Comparison of ENCODE assay signal across 18 cellular contexts in the genomic region with DNA sequence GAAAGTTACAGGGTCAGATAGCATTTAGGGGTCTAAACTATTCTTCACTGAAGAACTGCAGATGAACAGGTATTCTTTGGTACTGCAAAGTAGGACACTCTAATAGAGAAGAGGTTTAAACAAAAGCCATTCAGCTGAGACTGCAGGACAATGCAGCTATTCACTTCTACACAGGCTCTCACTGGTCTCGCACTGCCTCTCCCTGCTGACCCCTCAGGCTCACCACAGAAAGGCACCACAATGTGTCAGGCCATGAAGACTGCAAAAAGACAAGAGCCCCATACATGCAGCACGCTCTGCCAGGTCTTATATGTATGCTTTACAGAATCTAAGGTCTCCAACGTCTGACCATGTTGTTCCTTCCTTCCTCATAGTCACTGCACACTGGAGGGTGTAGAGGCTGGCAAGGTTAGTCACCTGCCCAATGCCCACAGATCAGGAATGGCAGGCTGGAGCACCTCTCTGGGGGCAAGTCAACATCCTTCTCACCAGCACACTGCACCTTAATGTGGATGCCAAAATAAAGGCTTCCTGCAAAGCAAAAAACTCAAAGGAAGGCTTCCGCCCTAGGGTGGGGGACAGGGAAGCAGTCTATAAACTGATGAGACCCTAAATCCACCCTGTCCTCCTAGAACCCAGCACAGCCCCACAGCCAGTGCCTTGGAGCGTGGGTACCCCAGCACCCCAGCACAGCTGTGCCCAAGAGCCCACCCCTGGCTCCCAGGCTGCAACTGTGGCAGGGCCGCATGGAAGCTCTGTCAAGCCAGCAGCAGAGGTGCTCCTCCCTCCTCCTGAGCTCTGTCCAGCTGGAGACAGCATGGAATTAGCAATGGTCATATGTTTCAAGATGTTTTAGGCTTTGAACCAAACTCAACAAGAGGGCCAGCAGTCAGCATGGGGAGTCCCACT. TPM values are rescaled to one million over a fixed set of nuclear protein-coding genes. Genes with fewer than 3 reads are reported as not detected.
DNase-seq lines count a peak whose midpoint lies in the region; ATAC-seq, FAIRE-seq and TF ChIP-seq lines count a peak whose summit lies in the region.
"Had no signal": no experiment of that assay in that cellular context is flagged by ENCODE, and none has a peak within 500 bp of the region (broad histone marks: within the 10 kb centered on the region; RNA-seq: fewer than 3 reads in every experiment).

No MANE protein-coding gene starts in this region.

- H3K4me1 ChIP-seq in heart right ventricle, result peaks cover 0 to 26% (median 20%) of the 10 kb centered on the region in 9 donors
- H3K4me1 ChIP-seq in psoas muscle, result peaks cover 32% of the 10 kb centered on the region
- H3K4me1 ChIP-seq in kidney (ENCODE audit: control insufficient read depth in 1 of 2, insufficient read depth in 1 of 2, low read depth in 1 of 2, low read length in 2 of 2), result no peaks in the 10 kb centered on the region

- no peak for DNase-seq in GM12892 (ENCODE audit: insufficient read length)
- peak; percentile 50 for DNase-seq in astrocyte of the spinal cord (ENCODE audit: low read depth, low spot score)
- DNase-seq in heart right ventricle, result no peak
- peak in 1 of 2 donors; percentile 48 for DNase-seq in psoas muscle
- no peak for DNase-seq in posterior vena cava (ENCODE audit: low spot score)
- DNase-seq in glomerular visceral epithelial cell (ENCODE audit: extremely low spot score), result no peak
- no peak for DNase-seq in NCI-H1930 (lab: John Stamatoyannopoulos, UW)
- no peak for DNase-seq in kidney
- DNase-seq: activated gamma-delta T cell, AML-193, DMS53, kidney glomerular epithelial cell, natural killer cell, NCI-H2107, T-helper 1 cell had no signal

- FAIRE-seq in GM12892 (lab: Jason Lieb, UNC), result no peak
- no peak for FAIRE-seq in kidney (lab: Jason Lieb, UNC)
- FAIRE-seq: bronchial epithelial cell had no signal

- peak; percentile 27; the same call in 1 of the 2 replicates for TF ChIP-seq POLR2A in GM12892 (IDR thresholded peaks at IDR 0.05; ENCODE audit: low read depth, low read length)

- WGBS in heart right ventricle, 2 donors, result 81 to 88% methylated on average over 6 of the region's 6 CpGs
- 63 to 75% (median 70%) methylated on average over 6 of the region's 6 CpGs for WGBS in psoas muscle, 3 donors

- intact Hi-C loops in heart right ventricle (cut with DNase I) (loop anchor here in 4 of 10 donors (10.0 kb wide), 2 partner anchors 115 to 195 kb away; no protein-coding TSS in a partner anchor), psoas muscle (cut with DNase I) (loop anchor here in 1 of 2 donors (5.0 kb wide), 1 partner anchor 993 kb away; no protein-coding TSS in a partner anchor), posterior vena cava (cut with DNase I) (no loop called here), kidney (cut with DNase I) (no loop called here)

- peak in 6 of 8 donors; percentile 38 to 78 (median 45) for ATAC-seq in heart right ventricle
- ATAC-seq in psoas muscle, result peak; percentile 43 to 80 (median 57)
- ATAC-seq: natural killer cell had no signal

- H3K4me3 ChIP-seq in astrocyte of the spinal cord (ENCODE audit: low read depth, low read length) (no peak overlapping the region), heart right ventricle (no peak overlapping the region), psoas muscle (no peak overlapping the region), kidney (ENCODE audit: low read length in 2 of 2) (no peak overlapping the region)
- H3K4me3 ChIP-seq: esophagus muscularis mucosa had no signal

- no peaks in the 10 kb centered on the region for H3K9me3 ChIP-seq in heart right ventricle
- H3K9me3 ChIP-seq in psoas muscle, result no peaks in the 10 kb centered on the region
- no peaks in the 10 kb centered on the region for H3K9me3 ChIP-seq in kidney (ENCODE audit: control insufficient read depth in 1 of 2, low read length in 2 of 2)
- H3K9me3 ChIP-seq: esophagus muscularis mucosa had no signal

- H3K27ac ChIP-seq in heart right ventricle (peak overlapping the region in 1 of 10 donors; percentile 13), psoas muscle (peak overlapping the region; percentile 70), kidney (ENCODE audit: low read depth in 2 of 2, low read length in 2 of 2) (no peak overlapping the region)
- H3K27ac ChIP-seq: esophagus muscularis mucosa, HL-60 had no signal

- in situ Hi-C loops in astrocyte of the spinal cord (cut with HindIII; ENCODE audit: low sequenced_read_pairs), result no loop called here

- TF ChIP-seq CTCF in astrocyte of the spinal cord (IDR thresholded peaks at IDR 0.05; ENCODE audit: low read depth, low read length), result no peak
- no peak for TF ChIP-seq CTCF in heart right ventricle (IDR thresholded peaks at IDR 0.05)
- no peak for TF ChIP-seq CTCF in psoas muscle (IDR thresholded peaks at IDR 0.05)
- TF ChIP-seq CTCF in kidney (IDR thresholded peaks at IDR 0.05; ENCODE audit: borderline replicate concordance, extremely low read depth, insufficient read depth), result no peak

- H3K36me3 ChIP-seq in heart right ventricle (peaks cover 0 to 99% (median 12%) of the 10 kb centered on the region in 9 donors), psoas muscle (ENCODE audit: insufficient read depth in 1 of 2, low read depth in 1 of 2) (peaks cover 0 to 76% of the 10 kb centered on the region in 2 donors), kidney (ENCODE audit: control insufficient read depth in 1 of 2, insufficient read depth in 2 of 2, low read length in 2 of 2) (peaks cover 8 to 15% of the 10 kb centered on the region in 2 donors)

- H3K9ac ChIP-seq in kidney (ENCODE audit: low read length in 2 of 2), result no peak overlapping the region

- H3K27me3 ChIP-seq in heart right ventricle, result no peaks in the 10 kb centered on the region
- H3K27me3 ChIP-seq in psoas muscle (ENCODE audit: insufficient read depth in 3 of 3, low read length in 2 of 3), result no peaks in the 10 kb centered on the region
- H3K27me3 ChIP-seq: esophagus muscularis mucosa had no signal

RNA-seq across cellular contexts. Expression of gene RNU4ATAC, which starts 10.7 kb away (rescaled TPM):
- polyA plus RNA-seq in GM12892 (2012; ENCODE audit: missing spikeins), result not detected
- not detected for total RNA-seq in heart right ventricle
- polyA plus RNA-seq in heart right ventricle, result not detected
- not detected for total RNA-seq in psoas muscle
- not detected for polyA plus RNA-seq in psoas muscle
- total RNA-seq in posterior vena cava, result not detected
- total RNA-seq in kidney, result 8.2 TPM
- polyA plus RNA-seq in kidney (ENCODE audit: insufficient read depth, low read depth, low replicate concordance), result not detected
- total RNA-seq: esophagus muscularis mucosa, natural killer cell had no signal
